In genomic region chr1:150663322-150663721, GRCh38 we compare ENCODE assay signal across 3 cellular contexts.
TF ChIP-seq lines count a peak whose summit lies in the region.

No MANE protein-coding gene starts in this region.

TF ChIP-seq in A549, 52 proteins besides CTCF, POLR2A, EP300 and RAD21:
- peak; percentile 94 for TF ChIP-seq MAFK (IDR thresholded peaks at IDR 0.05; ENCODE audit: partially characterized antibody)
- no peak for TF ChIP-seq HMGXB4 (CRISPR knock-in tag; IDR thresholded peaks at IDR 0.05; ENCODE audit: borderline replicate concordance)
TF ChIP-seq in A549: peak in this region for 1.

TF ChIP-seq in GM23338, 12 proteins besides CTCF, POLR2A, EP300 and RAD21:
- TF ChIP-seq ZNF331 (CRISPR knock-in tag; IDR thresholded peaks at IDR 0.05; ENCODE audit: low read depth) (no peak), EZH2 (IDR thresholded peaks at IDR 0.05; ENCODE audit: low read depth, unreplicated experiment) (no peak), REST (IDR thresholded peaks at IDR 0.05; ENCODE audit: unreplicated experiment) (no peak), POLR2AphosphoS5 (IDR thresholded peaks at IDR 0.05; ENCODE audit: low read depth) (no peak), JUNB (IDR thresholded peaks at IDR 0.05; ENCODE audit: unreplicated experiment) (no peak), ETS1 (IDR thresholded peaks at IDR 0.05) (no peak), STAT1 (IDR thresholded peaks at IDR 0.05; ENCODE audit: unreplicated experiment) (no peak), EZH2phosphoT487 (IDR thresholded peaks at IDR 0.05; ENCODE audit: unreplicated experiment) (no peak), ZNF114 (CRISPR knock-in tag; IDR thresholded peaks at IDR 0.05) (no peak), NANOG (IDR thresholded peaks at IDR 0.05; ENCODE audit: borderline replicate concordance) (no peak), CREB1 (CRISPR knock-in tag; IDR thresholded peaks at IDR 0.05; ENCODE audit: low read depth) (no peak), ZNF462 (CRISPR knock-in tag; IDR thresholded peaks at IDR 0.05) (no peak)
TF ChIP-seq in GM23338: peak in this region for 0.

TF ChIP-seq in K562, 482 proteins besides CTCF, POLR2A, EP300 and RAD21:
- no peak for TF ChIP-seq HNRNPL (IDR thresholded peaks at IDR 0.05; ENCODE audit: low read depth, low read length)
- TF ChIP-seq USF1 (CRISPR knock-in tag; IDR thresholded peaks at IDR 0.05), result no peak
- no peak for TF ChIP-seq ZBTB11 (CRISPR knock-in tag; IDR thresholded peaks at IDR 0.05)
- no peak for TF ChIP-seq CEBPZ (IDR thresholded peaks at IDR 0.05; ENCODE audit: borderline replicate concordance, low read depth, low read length)
- TF ChIP-seq COPS2 (conservative IDR thresholded peaks at IDR 0.05), result no peak
- no peak for TF ChIP-seq ZBTB33 (CRISPR knock-in tag; IDR thresholded peaks at IDR 0.05)
- TF ChIP-seq C11orf30 (IDR thresholded peaks at IDR 0.05; ENCODE audit: low read depth), result peak; percentile 87
- peak; percentile 93 for TF ChIP-seq MAFK (IDR thresholded peaks at IDR 0.05; ENCODE audit: low read length)
- peak; percentile 92 for TF ChIP-seq MAFF (IDR thresholded peaks at IDR 0.05; ENCODE audit: low read length)
- TF ChIP-seq GTF2A2 (tag; IDR thresholded peaks at IDR 0.05), result no peak
- TF ChIP-seq ZNF592 (IDR thresholded peaks at IDR 0.05), result no peak
- TF ChIP-seq ZNF316 (IDR thresholded peaks at IDR 0.05), result peak; percentile 94
- peak; percentile 84 for TF ChIP-seq MAFG (tag; conservative IDR thresholded peaks at IDR 0.05)
- TF ChIP-seq PHB (CRISPR knock-in tag; IDR thresholded peaks at IDR 0.05), result no peak
